8 cellular contexts compared by ENCODE assay signal in genomic region chr3:113035387-113035982, GRCh38. TPM values are rescaled to one million over a fixed set of nuclear protein-coding genes. Genes with fewer than 3 reads are reported as not detected.
DNase-seq lines count a peak whose midpoint lies in the region; ATAC-seq and TF ChIP-seq lines count a peak whose summit lies in the region.

No MANE protein-coding gene starts in this region.

- no peaks in the 10 kb centered on the region for H3K27me3 ChIP-seq in HAP-1 (ENCODE audit: low read depth)
- no peaks in the 10 kb centered on the region for H3K27me3 ChIP-seq in lower lobe of right lung (ENCODE audit: low read depth)
- no peaks in the 10 kb centered on the region for H3K27me3 ChIP-seq in uterus

- in situ Hi-C loops in HAP-1 (cut with MboI; ENCODE audit: low sequenced_read_pairs) = no loop called here

- H3K36me3 ChIP-seq in HAP-1 (replicated peaks) = no peaks in the 10 kb centered on the region
- H3K36me3 ChIP-seq in lower lobe of right lung = no peaks in the 10 kb centered on the region
- H3K36me3 ChIP-seq in uterus = no peaks in the 10 kb centered on the region

- ATAC-seq in lower lobe of right lung = peak; percentile 78 to 87

- H3K27ac ChIP-seq in lower lobe of right lung (no peak overlapping the region), uterus (no peak overlapping the region)

- intact Hi-C loops in lower lobe of right lung (cut with DNase I) = no loop called here
- intact Hi-C loops in uterus (cut with DNase I; ENCODE audit: low total_unique reads) = no loop called here

- peak; percentile 28 for DNase-seq in stimulated activated CD4-positive, alpha-beta T cell treated with anti-CD3 and anti-CD28 coated beads, Interleukin-15, amount 100 ng/mL, for 24 hours
- no peak for DNase-seq in stimulated activated CD4-positive, alpha-beta T cell treated with anti-CD3 and anti-CD28 coated beads, Interleukin-12 subunit alpha, Interleukin-12 subunit beta, amount 100 ng/mL, for 4 hours
- DNase-seq in HAP-1 (ENCODE audit: low spot score in 2 of 2) = peak; percentile 68 to 81
- DNase-seq in NCI-H1092 treated with DMSO at 0.1 percent for 48 hours (lab: John Stamatoyannopoulos, UW) = peak; percentile 64
- peak; percentile 7 for DNase-seq in T follicular helper cell (ENCODE audit: low read depth)
- DNase-seq in dermis microvascular lymphatic vessel endothelial cell (ENCODE audit: low read depth in 2 of 2) = peak; percentile 29 to 58
- DNase-seq in lower lobe of right lung = no peak
- DNase-seq in uterus = peak in 1 of 2 donors; percentile 24

- TF ChIP-seq POLR2A in uterus (IDR thresholded peaks at IDR 0.05) = no peak

- H3K4me1 ChIP-seq in HAP-1 (peaks cover 14% of the 10 kb centered on the region), lower lobe of right lung (no peaks in the 10 kb centered on the region), uterus (no peaks in the 10 kb centered on the region)

- H3K9me3 ChIP-seq in HAP-1 = no peaks in the 10 kb centered on the region
- H3K9me3 ChIP-seq in lower lobe of right lung = no peaks in the 10 kb centered on the region
- no peaks in the 10 kb centered on the region for H3K9me3 ChIP-seq in uterus

- TF ChIP-seq CTCF in lower lobe of right lung (IDR thresholded peaks at IDR 0.05) (peak; percentile 79), uterus (IDR thresholded peaks at IDR 0.05) (peak; percentile 50 to 72 (median 61))

- H3K4me3 ChIP-seq in HAP-1 = no peak overlapping the region
- H3K4me3 ChIP-seq in lower lobe of right lung = no peak overlapping the region
- H3K4me3 ChIP-seq in uterus = no peak overlapping the region

RNA-seq across cellular contexts. Expression of gene GTPBP8, which starts 44.7 kb away (rescaled TPM):
- total RNA-seq in dermis microvascular lymphatic vessel endothelial cell (26.4 and 29.1 TPM in 2 replicates), lower lobe of right lung (14.4 TPM), uterus (10 to 100 TPM in 3 of 4 donors, 1 to 10 TPM in 1; 5.4 to 37.6 (median 18.4) TPM)

Comparison
In these comparisons a context has a peak if more than half of its experiments do, and no peak if none do; other contexts are left out.
1. DNase-seq: peak in stimulated activated CD4-positive, alpha-beta T cell treated with anti-CD3 and anti-CD28 coated beads, Interleukin-15, amount 100 ng/mL, for 24 hours (single experiment), HAP-1 (2 of 2), NCI-H1092 treated with DMSO at 0.1 percent for 48 hours (single experiment), T follicular helper cell (single experiment) and dermis microvascular lymphatic vessel endothelial cell (2 of 2); none in stimulated activated CD4-positive, alpha-beta T cell treated with anti-CD3 and anti-CD28 coated beads, Interleukin-12 subunit alpha, Interleukin-12 subunit beta, amount 100 ng/mL, for 4 hours (single experiment) and lower lobe of right lung (single experiment).